Comparison of ENCODE assay signal across 2 cellular contexts in the genomic region with DNA sequence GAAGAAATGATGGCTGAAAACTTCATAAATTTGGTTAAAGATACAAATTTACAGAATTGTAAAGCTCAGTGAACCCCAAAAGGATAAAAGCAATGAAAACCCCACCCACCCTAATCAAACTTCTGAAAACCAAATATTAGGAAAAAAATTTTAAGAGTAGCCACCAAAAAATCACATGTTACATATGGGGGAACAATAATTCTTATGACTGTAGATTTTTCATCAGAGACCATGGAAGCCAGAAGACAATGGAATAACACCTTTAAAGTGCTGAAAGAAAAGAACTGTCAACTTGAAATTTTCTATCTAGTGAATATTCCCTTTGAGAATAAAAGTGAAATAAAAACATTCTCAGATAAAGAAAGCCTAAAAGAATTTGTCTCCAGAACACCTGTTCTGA.
A peak's percentile ranks its signal among the peaks of the same experiment; 100 is the strongest.
TF ChIP-seq lines count a peak whose summit lies in the region.

No MANE protein-coding gene starts in this region.

TF ChIP-seq in A549, 52 proteins besides CTCF, POLR2A, EP300 and RAD21:
- TF ChIP-seq ATOH8 (CRISPR knock-in tag; IDR thresholded peaks at IDR 0.05; ENCODE audit: low read depth) (no peak), RNF2 (IDR thresholded peaks at IDR 0.05; ENCODE audit: borderline replicate concordance, low read depth) (no peak), RFX5 (IDR thresholded peaks at IDR 0.05) (no peak), PHF8 (IDR thresholded peaks at IDR 0.05; ENCODE audit: borderline replicate concordance, low read depth) (no peak), HES2 (IDR thresholded peaks at IDR 0.05) (no peak), FOXS1 (CRISPR knock-in tag; IDR thresholded peaks at IDR 0.05) (peak; percentile 94), HDAC2 (IDR thresholded peaks at IDR 0.05) (peak; percentile 18; the same call in 1 of the 2 replicates)

TF ChIP-seq in K562, 482 proteins besides CTCF, POLR2A, EP300 and RAD21:
- TF ChIP-seq ZEB2 (IDR thresholded peaks at IDR 0.05) (0 out of 2 replicates have a peak, but pooled peaks have one; percentile 36), WHSC1 (IDR thresholded peaks at IDR 0.05; ENCODE audit: low read length) (no peak), ELF1 (tag; IDR thresholded peaks at IDR 0.05) (no peak), HDAC2 (IDR thresholded peaks at IDR 0.05) (0 out of 2 replicates have a peak, but pooled peaks have one; percentile 23), ZNF133 (CRISPR knock-in tag; IDR thresholded peaks at IDR 0.05) (no peak), NCOA1 (IDR thresholded peaks at IDR 0.05; ENCODE audit: low read depth) (no peak), RAD51 (IDR thresholded peaks at IDR 0.05; ENCODE audit: borderline replicate concordance, low read depth) (peak; percentile 41; the same call in 1 of the 2 replicates), TRIM28 (IDR thresholded peaks at IDR 0.05) (peak; percentile 99), ZNF280A (IDR thresholded peaks at IDR 0.05; ENCODE audit: low read depth, partially characterized antibody) (peak; percentile 84), HBP1 (CRISPR knock-in tag; IDR thresholded peaks at IDR 0.05) (no peak), HMGN3 (IDR thresholded peaks at IDR 0.05; ENCODE audit: borderline replicate concordance, extremely low read depth, insufficient read length, low read depth, low read length) (no peak), NBN (IDR thresholded peaks at IDR 0.05; ENCODE audit: low read depth) (peak; percentile 54; the same call in 1 of the 2 replicates), SMAD1 (IDR thresholded peaks at IDR 0.05; ENCODE audit: low read depth, low read length, partially characterized antibody) (no peak), CBX3 (IDR thresholded peaks at IDR 0.05; ENCODE audit: borderline replicate concordance in 1 of 2, low read length in 2 of 2) (peak in 1 of 2 experiments; percentile 99; a peak in 2 of 3 replicates), GATAD2B (IDR thresholded peaks at IDR 0.05; ENCODE audit: borderline replicate concordance) (0 out of 2 replicates have a peak, but pooled peaks have one; percentile 17), ATF3 (IDR thresholded peaks at IDR 0.05) (no peak), ATF3 (CRISPR knock-in tag; conservative IDR thresholded peaks at IDR 0.05) (no peak), ZNF518B (CRISPR knock-in tag; IDR thresholded peaks at IDR 0.05) (no peak), BRF1 (IDR thresholded peaks at IDR 0.05; ENCODE audit: borderline replicate concordance, extremely low read depth, insufficient read length) (no peak), TRIM24 (IDR thresholded peaks at IDR 0.05) (peak; percentile 78 to 88), GATAD2A (IDR thresholded peaks at IDR 0.05) (no peak), ZNF512 (tag; IDR thresholded peaks at IDR 0.05) (0 out of 2 replicates have a peak, but pooled peaks have one; percentile 5), MEIS2 (IDR thresholded peaks at IDR 0.05; ENCODE audit: partially characterized antibody) (peak; percentile 25), CBX2 (IDR thresholded peaks at IDR 0.05; ENCODE audit: insufficient read depth, low read length, poor library complexity, severe bottlenecking) (no peak), XRCC3 (IDR thresholded peaks at IDR 0.05) (peak; percentile 80; the same call in 1 of the 2 replicates), EP400 (IDR thresholded peaks at IDR 0.05) (0 out of 2 replicates have a peak, but pooled peaks have one; percentile 5), CBX5 (IDR thresholded peaks at IDR 0.05; ENCODE audit: borderline replicate concordance, low read depth) (peak; percentile 92), XRCC5 (IDR thresholded peaks at IDR 0.05; ENCODE audit: low read depth, low read length) (no peak), TEAD4 (IDR thresholded peaks at IDR 0.05; ENCODE audit: low read length) (0 out of 2 replicates have a peak, but pooled peaks have one; percentile 31), TEAD4 (CRISPR knock-in tag; IDR thresholded peaks at IDR 0.05; ENCODE audit: borderline replicate concordance) (no peak), SMARCA5 (IDR thresholded peaks at IDR 0.05) (0 out of 2 replicates have a peak, but pooled peaks have one; percentile 20), EHMT2 (IDR thresholded peaks at IDR 0.05) (0 out of 2 replicates have a peak, but pooled peaks have one; percentile 69), ZNF24 (IDR thresholded peaks at IDR 0.05) (no peak), PHF21A (IDR thresholded peaks at IDR 0.05; ENCODE audit: borderline replicate concordance, low read depth) (no peak)
- TF ChIP-seq, protein P1, sequence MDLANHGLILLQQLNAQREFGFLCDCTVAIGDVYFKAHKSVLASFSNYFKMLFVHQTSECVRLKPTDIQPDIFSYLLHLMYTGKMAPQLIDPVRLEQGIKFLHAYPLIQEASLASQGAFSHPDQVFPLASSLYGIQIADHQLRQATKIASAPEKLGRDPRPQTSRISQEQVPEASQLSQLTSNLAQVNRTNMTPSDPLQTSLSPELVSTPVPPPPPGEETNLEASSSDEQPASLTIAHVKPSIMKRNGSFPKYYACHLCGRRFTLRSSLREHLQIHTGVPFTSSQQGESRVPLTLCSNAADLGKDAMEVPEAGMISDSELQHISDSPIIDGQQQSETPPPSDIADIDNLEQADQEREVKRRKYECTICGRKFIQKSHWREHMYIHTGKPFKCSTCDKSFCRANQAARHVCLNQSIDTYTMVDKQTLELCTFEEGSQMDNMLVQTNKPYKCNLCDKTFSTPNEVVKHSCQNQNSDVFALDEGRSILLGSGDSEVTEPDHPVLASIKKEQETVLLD (IDR thresholded peaks at IDR 0.05): 0 out of 2 replicates have a peak, but pooled peaks have one; percentile 43
- TF ChIP-seq, protein P2, sequence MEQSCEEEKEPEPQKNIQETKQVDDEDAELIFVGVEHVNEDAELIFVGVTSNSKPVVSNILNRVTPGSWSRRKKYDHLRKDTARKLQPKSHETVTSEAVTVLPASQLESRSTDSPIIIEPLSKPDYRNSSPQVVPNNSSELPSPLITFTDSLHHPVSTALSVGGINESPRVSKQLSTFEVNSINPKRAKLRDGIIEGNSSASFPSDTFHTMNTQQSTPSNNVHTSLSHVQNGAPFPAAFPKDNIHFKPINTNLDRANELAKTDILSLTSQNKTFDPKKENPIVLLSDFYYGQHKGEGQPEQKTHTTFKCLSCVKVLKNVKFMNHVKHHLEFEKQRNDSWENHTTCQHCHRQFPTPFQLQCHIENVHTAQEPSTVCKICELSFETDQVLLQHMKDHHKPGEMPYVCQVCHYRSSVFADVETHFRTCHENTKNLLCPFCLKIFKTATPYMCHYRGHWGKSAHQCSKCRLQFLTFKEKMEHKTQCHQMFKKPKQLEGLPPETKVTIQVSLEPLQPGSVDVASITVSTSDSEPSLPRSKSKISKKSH (CRISPR knock-in tag; IDR thresholded peaks at IDR 0.05): peak; percentile 81; the same call in 1 of the 2 replicates
